Comparison of ENCODE assay signal across 17 cellular contexts in genomic region chr7:83119002-83119358, GRCh38. TPM values are rescaled to one million over a fixed set of nuclear protein-coding genes. Genes with fewer than 3 reads are reported as not detected.
"Had no signal": no experiment of that assay in that cellular context is flagged by ENCODE, and none has a peak within 500 bp of the region (broad histone marks: within the 10 kb centered on the region; RNA-seq: fewer than 3 reads in every experiment).

No MANE protein-coding gene starts in this region.

- H3K4me1 Mint-ChIP-seq: activated naive CD4-positive, alpha-beta T cell treated with anti-CD3 and anti-CD28 coated beads, Interleukin-2, amount 10 ng/mL, durations not matched to agents 7 days and 5 days; activated T-helper 17 cell treated with anti-CD3 and anti-CD28 coated beads, Interleukin-2, amount 50 U/mL, for 72 hours; naive B cell; neural progenitor cell had no signal

- H3K27ac Mint-ChIP-seq: activated naive CD4-positive, alpha-beta T cell treated with anti-CD3 and anti-CD28 coated beads, Interleukin-2, amount 10 ng/mL, durations not matched to agents 7 days and 5 days; activated T-helper 17 cell treated with anti-CD3 and anti-CD28 coated beads, Interleukin-2, amount 50 U/mL, for 72 hours; naive B cell; neural progenitor cell; stimulated activated naive CD8-positive, alpha-beta T cell treated with anti-CD3 and anti-CD28 coated beads, Interleukin-15, Interleukin-2, amounts not matched to agents 100 ng/mL and 50 ng/mL, for 24 hours had no signal

- DNase-seq: activated CD4-positive, alpha-beta T cell treated with anti-CD3 and anti-CD28 coated beads, Interleukin-2, amount 50 U/mL, for 1 hour; activated naive CD4-positive, alpha-beta T cell treated with anti-CD3 and anti-CD28 coated beads, Interleukin-2, amount 10 ng/mL, durations not matched to agents 7 days and 5 days; hippocampal formation; left colon; naive B cell; psoas muscle; T-helper 2 cell had no signal

- H3K4me3 Mint-ChIP-seq: activated naive CD4-positive, alpha-beta T cell treated with anti-CD3 and anti-CD28 coated beads, Interleukin-2, amount 10 ng/mL, durations not matched to agents 7 days and 5 days; activated T-helper 17 cell treated with anti-CD3 and anti-CD28 coated beads, Interleukin-2, amount 50 U/mL, for 72 hours; naive B cell; neural progenitor cell; stimulated activated naive CD8-positive, alpha-beta T cell treated with anti-CD3 and anti-CD28 coated beads, Interleukin-15, Interleukin-2, amounts not matched to agents 100 ng/mL and 50 ng/mL, for 24 hours had no signal

- H3K4me2 ChIP-seq: neural progenitor cell had no signal

- H3K9ac ChIP-seq: neural progenitor cell had no signal

- H3K4me1 ChIP-seq: ascending aorta, esophagus muscularis mucosa, neural progenitor cell, psoas muscle, suprapubic skin had no signal

- H3K27ac ChIP-seq: ascending aorta, esophagus muscularis mucosa, neural progenitor cell, psoas muscle, suprapubic skin had no signal

- H2AFZ ChIP-seq: neural progenitor cell had no signal

- H3K4me3 ChIP-seq: ascending aorta, esophagus muscularis mucosa, lung, neural progenitor cell, psoas muscle, suprapubic skin had no signal

- H3K27me3 ChIP-seq: ascending aorta, esophagus muscularis mucosa, neural progenitor cell, suprapubic skin had no signal

- H3K9me3 ChIP-seq: psoas muscle had no signal

- ATAC-seq: activated T-helper 17 cell treated with anti-CD3 and anti-CD28 coated beads, Interleukin-2, amount 50 U/mL, for 72 hours; left colon; psoas muscle; sciatic nerve had no signal

- H3K27me3 Mint-ChIP-seq: activated naive CD4-positive, alpha-beta T cell treated with anti-CD3 and anti-CD28 coated beads, Interleukin-2, amount 10 ng/mL, durations not matched to agents 7 days and 5 days; activated T-helper 17 cell treated with anti-CD3 and anti-CD28 coated beads, Interleukin-2, amount 50 U/mL, for 72 hours; naive B cell; stimulated activated naive CD8-positive, alpha-beta T cell treated with anti-CD3 and anti-CD28 coated beads, Interleukin-15, Interleukin-2, amounts not matched to agents 100 ng/mL and 50 ng/mL, for 24 hours had no signal

- H3K36me3 ChIP-seq: ascending aorta, esophagus muscularis mucosa, neural progenitor cell, suprapubic skin had no signal

- H3K36me3 Mint-ChIP-seq: activated naive CD4-positive, alpha-beta T cell treated with anti-CD3 and anti-CD28 coated beads, Interleukin-2, amount 10 ng/mL, durations not matched to agents 7 days and 5 days; naive B cell had no signal

RNA-seq across cellular contexts. Expression of gene PCLO, which starts 43.7 kb away (rescaled TPM):
- total RNA-seq: activated CD8-positive, alpha-beta memory T cell treated with anti-CD3 and anti-CD28 coated beads for 36 hours; mononuclear cell had no signal
